9 cellular contexts compared by ENCODE assay signal in genomic region chr17:18451001-18451400, GRCh38. TPM values are rescaled to one million over a fixed set of nuclear protein-coding genes. Genes with fewer than 3 reads are reported as not detected.
DNase-seq lines count a peak whose midpoint lies in the region; ATAC-seq and TF ChIP-seq lines count a peak whose summit lies in the region.
"Not testable (repeated sequence)": the region's sequence is repeated elsewhere in the genome, so short reads cannot be mapped to it uniquely, and the experiment has no call there.
"Had no signal": no experiment of that assay in that cellular context is flagged by ENCODE, and none has a peak within 500 bp of the region (broad histone marks: within the 10 kb centered on the region; RNA-seq: fewer than 3 reads in every experiment).

No MANE protein-coding gene starts in this region.

- H3K79me2 ChIP-seq in GM23248 (ENCODE audit: insufficient read depth); Karpas-422 (ENCODE audit: low read length): not testable (repeated sequence)

- not testable (repeated sequence) for H3K9me3 ChIP-seq in GM23248 (ENCODE audit: low read depth); Karpas-422 (ENCODE audit: low read length); Panc1 (ENCODE audit: control insufficient read depth, insufficient read depth, low read depth, low read length)

- intact Hi-C loops in Panc1 (cut with micrococcal nuclease; ENCODE audit: unreplicated experiment), result not testable (repeated sequence)

- not testable (repeated sequence) for H3K27ac ChIP-seq in GM23248; Karpas-422 (ENCODE audit: low read length); Panc1 (ENCODE audit: low read length); coronary artery

- H3K9ac ChIP-seq in GM23248; Karpas-422 (ENCODE audit: low read length): not testable (repeated sequence)

- not testable (repeated sequence) for H3K4me1 ChIP-seq in GM23248 (ENCODE audit: insufficient read depth); Karpas-422 (ENCODE audit: low read length); Panc1 (ENCODE audit: control insufficient read depth, insufficient read depth, low read length)

- not testable (repeated sequence) for TF ChIP-seq CTCF in Panc1 (IDR thresholded peaks at IDR 0.05); coronary artery (IDR thresholded peaks at IDR 0.05)

- not testable (repeated sequence) for H3K36me3 ChIP-seq in GM23248 (ENCODE audit: low read depth); Karpas-422 (ENCODE audit: insufficient read depth, low read length); Panc1 (ENCODE audit: control insufficient read depth, insufficient read depth, low read length)

- in situ Hi-C loops in GM23248 (cut with MboI); Panc1 (cut with HindIII; ENCODE audit: low pct_unique_long_range_greater_than_20kb, low sequenced_read_pairs): not testable (repeated sequence)

- POLR2A ChIA-PET in Panc1 (lab: Charles Lee), result not testable (repeated sequence)

- not testable (repeated sequence) for BruUV-seq in Panc1 (replicated peaks; lab: Mats Ljungman, UMichigan)

- H3K9me2 ChIP-seq in GM23248 (ENCODE audit: insufficient read depth); Karpas-422 (replicated peaks; ENCODE audit: insufficient read depth, low read length): not testable (repeated sequence)

- H3K27me3 ChIP-seq in GM23248 (replicated peaks; ENCODE audit: insufficient read depth); Karpas-422 (ENCODE audit: low read length); Panc1 (ENCODE audit: control insufficient read depth, insufficient read depth, low read length): not testable (repeated sequence)

- not testable (repeated sequence) for H3K4me2 ChIP-seq in GM23248 (ENCODE audit: unreplicated experiment); Karpas-422 (ENCODE audit: low read depth, low read length, poor library complexity, severe bottlenecking)

- H3F3A ChIP-seq in GM23248 (ENCODE audit: insufficient read depth), result not testable (repeated sequence)

- DNase-seq in GM23248 (peak; percentile 3), Karpas-422 (peak; percentile 32), coronary artery (ENCODE audit: low spot score) (peak; percentile 22), islet precursor cell (peak; percentile 3)
- not testable (repeated sequence) for DNase-seq in Panc1 (ENCODE audit: low read depth, low spot score)

- not testable (repeated sequence) for H2AFZ ChIP-seq in GM23248; Karpas-422 (ENCODE audit: low read length)

- CTCF ChIA-PET in Panc1 (lab: Charles Lee), result not testable (repeated sequence)

- 34 to 44% methylated on average over 5 of the region's 7 CpGs for WGBS in GM23248 (ENCODE audit: low coverage in 1 of 2, low lambda C conversion rate in 2 of 2, missing lambda C conversion rate in 2 of 2), 2 experiments

- ATAC-seq in Panc1, result peak; percentile 65; the same call in 1 of the 2 replicates

- not testable (repeated sequence) for H3K4me3 ChIP-seq in GM23248; Karpas-422 (ENCODE audit: low read length); Panc1 (ENCODE audit: low read depth in 2 of 2, low read length in 2 of 2); coronary artery

- not testable (repeated sequence) for H4K20me1 ChIP-seq in GM23248 (ENCODE audit: insufficient read depth); Karpas-422 (ENCODE audit: insufficient read depth, low read depth, low read length)

RNA-seq across cellular contexts. Expression of gene LGALS9C, which starts 25.6 kb away (rescaled TPM):
- not detected in 2 replicates for total RNA-seq in GM23248 (2014; rRNA removed; shearing (Covaris generic))
- polyA plus RNA-seq in GM23248 (2016; fragmentation: Nextera tagmentation; extraction: Ambion mirVana), result not detected in 2 replicates
- total RNA-seq in Karpas-422 (2014; rRNA removed; shearing (Covaris generic); ENCODE audit: low replicate concordance), result not detected in 2 replicates
- total RNA-seq in Panc1 (2021; ENCODE audit: unreplicated experiment), result not detected
- polyA plus RNA-seq in Panc1 (2012; ENCODE audit: insufficient read length), result not detected
- total RNA-seq: A172; Caco-2; CD4-positive, alpha-beta T cell had no signal
- polyA plus RNA-seq: A549 had no signal
